In genomic region chr1:165630629-165631402, GRCh38 we compare ENCODE assay signal across 9 cellular contexts. TPM values are rescaled to one million over a fixed set of nuclear protein-coding genes. Genes with fewer than 3 reads are reported as not detected.
DNase-seq lines count a peak whose midpoint lies in the region; ATAC-seq and TF ChIP-seq lines count a peak whose summit lies in the region.
"Had no signal": no experiment of that assay in that cellular context is flagged by ENCODE, and none has a peak within 500 bp of the region (broad histone marks: within the 10 kb centered on the region; RNA-seq: fewer than 3 reads in every experiment).

Gene MGST3, plus strand, starts transcription at chr1:165631234. Its CDS starts 18,614 bp downstream, at chr1:165649848.

- H3K4me3 Mint-ChIP-seq in immature natural killer cell: no peak within 1 kb of the TSS
- H3K4me3 Mint-ChIP-seq: dendritic cell treated with granulocyte-macrophage colony-stimulating factor and Interleukin-4, amounts not matched to agents 40 ng/mL and 50 ng/mL, for 4 days had no signal

- H3K27ac ChIP-seq in caudate nucleus (ENCODE audit: low read depth, low read length): peak within 1 kb of the TSS; percentile 95

- DNase-seq in AG10803 (ENCODE audit: low read depth) (peak; percentile 96), NCI-H345 treated with DMSO at 0.1 percent for 48 hours (lab: John Stamatoyannopoulos, UW; ENCODE audit: unreplicated experiment) (peak; percentile 97), caudate nucleus (lab: John Stamatoyannopoulos, UW) (peak; percentile 34 to 98 (median 91)), immature natural killer cell (peak; percentile 91 to 92 (median 91)), smooth muscle cell of the brain vasculature (ENCODE audit: low read depth, low spot score) (peak; percentile 87)
- peak; percentile 81 to 90 (median 84) for DNase-seq in activated CD4-positive, CD25-positive, alpha-beta regulatory T cell (lab: John Stamatoyannopoulos, UW)

- no peaks in the 10 kb centered on the region for H3K9me3 Mint-ChIP-seq in immature natural killer cell
- H3K9me3 Mint-ChIP-seq: dendritic cell treated with granulocyte-macrophage colony-stimulating factor and Interleukin-4, amounts not matched to agents 40 ng/mL and 50 ng/mL, for 4 days had no signal

- H3K27ac Mint-ChIP-seq in immature natural killer cell: peak within 1 kb of the TSS in 2 of 6 donors; percentile 57 to 64
- H3K27ac Mint-ChIP-seq: dendritic cell treated with granulocyte-macrophage colony-stimulating factor and Interleukin-4, amounts not matched to agents 40 ng/mL and 50 ng/mL, for 4 days had no signal

- H3K36me3 Mint-ChIP-seq in immature natural killer cell: peaks cover 0 to 6% (median 6%) of the 10 kb centered on the region in 3 donors

- H3K4me3 ChIP-seq in AG10803 (ENCODE audit: low read length): peak within 1 kb of the TSS; percentile 94

- ATAC-seq in GM19035 (IDR thresholded peaks at IDR 0.05; ENCODE audit: unreplicated experiment) (peak; percentile 91), HG03342 (IDR thresholded peaks at IDR 0.05; ENCODE audit: unreplicated experiment) (peak; percentile 85)

- H3K4me1 Mint-ChIP-seq in immature natural killer cell: peaks cover 4 to 14% of the 10 kb centered on the region in 2 donors

- no peak for TF ChIP-seq CTCF in AG10803 (conservative IDR thresholded peaks at IDR 0.05; ENCODE audit: low read length)

- peaks cover 1 to 6% (median 3%) of the 10 kb centered on the region in 3 donors for H3K27me3 Mint-ChIP-seq in immature natural killer cell (ENCODE audit: low read depth in 3 of 3)
- H3K27me3 Mint-ChIP-seq: dendritic cell treated with granulocyte-macrophage colony-stimulating factor and Interleukin-4, amounts not matched to agents 40 ng/mL and 50 ng/mL, for 4 days had no signal

RNA-seq across cellular contexts. Expression of gene MGST3, which starts in this region (rescaled TPM):
- 100 to 1,000 TPM in 2 of 3 donors, 10 to 100 TPM in 1; 81.6 to 149 (median 104) TPM for polyA plus RNA-seq in immature natural killer cell

Comparison
In these comparisons a context has a peak if more than half of its experiments do, and no peak if none do; other contexts are left out.
1. Peak in every context shown above with its lines: DNase-seq, ATAC-seq, H3K4me3 ChIP-seq and H3K27ac ChIP-seq.